ENCODE assay signal across 24 cellular contexts in genomic region chr3:189703865-189704264, GRCh38.
A peak's percentile ranks its signal among the peaks of the same experiment; 100 is the strongest.
DNase-seq lines count a peak whose midpoint lies in the region; ATAC-seq, FAIRE-seq and TF ChIP-seq lines count a peak whose summit lies in the region.
"Had no signal": no experiment of that assay in that cellular context is flagged by ENCODE, and none has a peak within 500 bp of the region (broad histone marks: within the 10 kb centered on the region; RNA-seq: fewer than 3 reads in every experiment).

No MANE protein-coding gene starts in this region.

- H3K27ac Mint-ChIP-seq in GM23338 (peak overlapping the region; percentile 25; the same call in 1 of the 2 replicates), astrocyte (ENCODE audit: unreplicated experiment) (no peak overlapping the region)
- H3K27ac Mint-ChIP-seq: B cell; CD4-positive, CD25-positive, alpha-beta regulatory T cell; CD8-positive, alpha-beta memory T cell; HFFc6; IgD-negative memory B cell had no signal

- no peak overlapping the region for H3K4me3 ChIP-seq in GM23338
- H3K4me3 ChIP-seq in astrocyte (ENCODE audit: insufficient read depth, low read depth, low read length) = no peak overlapping the region
- H3K4me3 ChIP-seq in psoas muscle = no peak overlapping the region
- H3K4me3 ChIP-seq: GM12878, GM23248 had no signal

- WGBS in psoas muscle, 3 donors = 23 to 32% (median 24%) methylated on average over 1 of the region's 1 CpG

- H3K27me3 Mint-ChIP-seq in GM23338 (ENCODE audit: insufficient read depth, low read depth, poor library complexity) (peaks cover 3% of the 10 kb centered on the region), astrocyte (ENCODE audit: low read depth, unreplicated experiment) (no peaks in the 10 kb centered on the region)
- H3K27me3 Mint-ChIP-seq: B cell, IgD-negative memory B cell had no signal

- H3K79me2 ChIP-seq in GM23338 (replicated peaks; ENCODE audit: insufficient read depth) = no peaks in the 10 kb centered on the region
- no peaks in the 10 kb centered on the region for H3K79me2 ChIP-seq in astrocyte (ENCODE audit: insufficient read depth, low read length)

- DNase-seq in GM12891 (ENCODE audit: insufficient read length, low spot score) (no peak), GM23338 (ENCODE audit: low spot score) (no peak), astrocyte (ENCODE audit: low read depth) (no peak), psoas muscle (no peak), amygdala (lab: John Stamatoyannopoulos, UW) (no peak), kidney tubule cell (ENCODE audit: low spot score) (no peak), NCI-H187 treated with DMSO at 0.1 percent for 48 hours (lab: John Stamatoyannopoulos, UW) (no peak)
- DNase-seq: C1 segment of cervical spinal cord; CD4-positive, CD25-positive, alpha-beta regulatory T cell; CD8-positive, alpha-beta memory T cell; COR-L47; DMS 273 treated with DMSO at 0.1 percent for 48 hours; DMS53; DND-41; EL; GM23248; H7; HFFc6 had no signal

- H3K9me3 Mint-ChIP-seq in GM23338 (no peaks in the 10 kb centered on the region), astrocyte (ENCODE audit: unreplicated experiment) (no peaks in the 10 kb centered on the region)
- H3K9me3 Mint-ChIP-seq: CD4-positive, CD25-positive, alpha-beta regulatory T cell; CD8-positive, alpha-beta memory T cell; IgD-negative memory B cell had no signal

- TF ChIP-seq CTCF in GM23338 (conservative IDR thresholded peaks at IDR 0.05; ENCODE audit: low read depth in 2 of 2) (no peak), astrocyte (IDR thresholded peaks at IDR 0.05; ENCODE audit: insufficient read depth, low read depth, low read length) (no peak), psoas muscle (IDR thresholded peaks at IDR 0.05) (no peak)

- H3K4me1 Mint-ChIP-seq in GM23338 (no peaks in the 10 kb centered on the region; the same call in 2 of the 3 replicates), astrocyte (ENCODE audit: low read depth, unreplicated experiment) (peaks cover 4% of the 10 kb centered on the region)
- H3K4me1 Mint-ChIP-seq: B cell; CD4-positive, CD25-positive, alpha-beta regulatory T cell; CD8-positive, alpha-beta memory T cell; IgD-negative memory B cell had no signal

- H3F3A ChIP-seq in GM23338 (replicated peaks; ENCODE audit: low read depth) = no peaks in the 10 kb centered on the region

- H3K36me3 ChIP-seq in GM23338 (ENCODE audit: insufficient read depth) = no peaks in the 10 kb centered on the region
- H3K36me3 ChIP-seq in astrocyte (ENCODE audit: insufficient read depth, low read length) = no peaks in the 10 kb centered on the region
- no peaks in the 10 kb centered on the region for H3K36me3 ChIP-seq in psoas muscle (ENCODE audit: insufficient read depth in 1 of 2, low read depth in 1 of 2)

- H3K27ac ChIP-seq in GM23338 (ENCODE audit: low read depth) = no peak overlapping the region
- H3K27ac ChIP-seq in astrocyte (ENCODE audit: low read depth, low read length) = no peak overlapping the region
- peak overlapping the region; percentile 48 for H3K27ac ChIP-seq in psoas muscle
- H3K27ac ChIP-seq: GM23248 had no signal

- intact Hi-C loops in psoas muscle (cut with DNase I) = no loop called here

- no peaks in the 10 kb centered on the region for H3K27me3 ChIP-seq in GM23338 (ENCODE audit: insufficient read depth)
- H3K27me3 ChIP-seq in astrocyte (ENCODE audit: insufficient read depth, low read length) = no peaks in the 10 kb centered on the region
- no peaks in the 10 kb centered on the region for H3K27me3 ChIP-seq in psoas muscle (ENCODE audit: insufficient read depth in 3 of 3, low read length in 2 of 3)

- ATAC-seq in GM23338 (no peak), psoas muscle (peak; percentile 72 to 92 (median 80))
- ATAC-seq: GM12878, HCT116, HepG2 had no signal

- peak; percentile 54 for FAIRE-seq in GM12891 (lab: Jason Lieb, UNC)
- peak; percentile 72 for FAIRE-seq in astrocyte (lab: Jason Lieb, UNC)
- FAIRE-seq: GM12878, GM18507, HepG2 had no signal

- no peaks in the 10 kb centered on the region for H3K9me2 ChIP-seq in GM23338 (ENCODE audit: insufficient read depth)

- H3K9ac ChIP-seq in astrocyte (ENCODE audit: low read length) = no peak overlapping the region
- H3K9ac ChIP-seq: GM23248 had no signal

- H3K4me1 ChIP-seq in GM23338 (ENCODE audit: insufficient read depth) (no peaks in the 10 kb centered on the region), astrocyte (ENCODE audit: insufficient read depth, low read length) (no peaks in the 10 kb centered on the region), psoas muscle (peaks cover 73% of the 10 kb centered on the region)

- H3K36me3 Mint-ChIP-seq in GM23338 (ENCODE audit: low read depth) (no peaks in the 10 kb centered on the region), astrocyte (ENCODE audit: low read depth, unreplicated experiment) (no peaks in the 10 kb centered on the region)
- H3K36me3 Mint-ChIP-seq: CD4-positive, CD25-positive, alpha-beta regulatory T cell; CD8-positive, alpha-beta memory T cell had no signal

- H3K9me3 ChIP-seq in astrocyte (ENCODE audit: insufficient read depth, low read depth, low read length) (no peaks in the 10 kb centered on the region), psoas muscle (no peaks in the 10 kb centered on the region)

- no peak overlapping the region for H2AFZ ChIP-seq in GM23338
- H2AFZ ChIP-seq in astrocyte (ENCODE audit: low read depth, low read length) = no peak overlapping the region
- H2AFZ ChIP-seq: GM23248 had no signal

- no peak for TF ChIP-seq POLR2A in GM12891 (IDR thresholded peaks at IDR 0.05; ENCODE audit: low read depth, low read length)

- no peaks in the 10 kb centered on the region for H4K20me1 ChIP-seq in GM23338 (replicated peaks; ENCODE audit: insufficient read depth)
- no peaks in the 10 kb centered on the region for H4K20me1 ChIP-seq in astrocyte (ENCODE audit: insufficient read depth, low read length)

- no peak overlapping the region for H3K4me3 Mint-ChIP-seq in GM23338
- H3K4me3 Mint-ChIP-seq in astrocyte (ENCODE audit: unreplicated experiment) = no peak overlapping the region
- H3K4me3 Mint-ChIP-seq: B cell; CD4-positive, CD25-positive, alpha-beta regulatory T cell; CD8-positive, alpha-beta memory T cell; HFFc6; IgD-negative memory B cell had no signal

- H3K4me2 ChIP-seq in GM23338 (no peak overlapping the region), astrocyte (ENCODE audit: low read length) (no peak overlapping the region)

TF ChIP-seq in GM12891, 5 proteins besides CTCF, POLR2A, EP300 and RAD21:
- no peak for TF ChIP-seq POLR2AphosphoS5 (IDR thresholded peaks at IDR 0.05; ENCODE audit: low read depth, low read length)
- TF ChIP-seq POU2F2 (IDR thresholded peaks at IDR 0.05; ENCODE audit: low read depth, low read length) = no peak
- no peak for TF ChIP-seq PAX5 (IDR thresholded peaks at IDR 0.05; ENCODE audit: insufficient read depth, low read length, severe bottlenecking)
- no peak for TF ChIP-seq TAF1 (IDR thresholded peaks at IDR 0.05; ENCODE audit: low read depth, low read length)
- no peak for TF ChIP-seq SPI1 (IDR thresholded peaks at IDR 0.05; ENCODE audit: low read depth, low read length)

TF ChIP-seq in GM23338, 12 proteins besides CTCF, POLR2A, EP300 and RAD21 (continues in another document):
- TF ChIP-seq ZNF331 (CRISPR knock-in tag; IDR thresholded peaks at IDR 0.05; ENCODE audit: low read depth) = no peak
- TF ChIP-seq POLR2AphosphoS5 (IDR thresholded peaks at IDR 0.05; ENCODE audit: low read depth) = no peak
- TF ChIP-seq REST (IDR thresholded peaks at IDR 0.05; ENCODE audit: unreplicated experiment) = no peak
- no peak for TF ChIP-seq JUNB (IDR thresholded peaks at IDR 0.05; ENCODE audit: unreplicated experiment)
- TF ChIP-seq ZNF114 (CRISPR knock-in tag; IDR thresholded peaks at IDR 0.05) = no peak
- no peak for TF ChIP-seq EZH2 (IDR thresholded peaks at IDR 0.05; ENCODE audit: low read depth, unreplicated experiment)
- no peak for TF ChIP-seq NANOG (IDR thresholded peaks at IDR 0.05; ENCODE audit: borderline replicate concordance)
- no peak for TF ChIP-seq CREB1 (CRISPR knock-in tag; IDR thresholded peaks at IDR 0.05; ENCODE audit: low read depth)
